Comparison of ENCODE assay signal across 17 cellular contexts in the genomic region with DNA sequence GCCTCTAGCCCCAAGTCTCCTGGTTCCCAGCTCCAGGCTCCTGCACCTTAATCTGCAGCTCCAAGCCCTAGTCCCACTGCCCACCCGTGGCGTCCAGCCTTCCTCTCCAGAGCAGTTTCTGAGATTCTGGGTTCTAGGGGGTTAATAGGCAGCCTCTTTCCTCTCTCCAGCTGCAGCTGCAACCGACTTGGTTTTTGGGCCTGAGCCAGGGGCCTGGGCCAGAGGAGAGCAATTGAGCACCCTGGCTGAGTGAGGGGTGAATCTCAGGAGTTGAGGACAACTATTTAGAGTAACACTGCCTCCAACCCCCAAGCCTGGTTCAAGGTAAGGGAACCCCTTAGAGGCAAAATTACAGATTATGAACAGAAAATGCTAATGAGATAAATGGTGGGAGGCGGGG. TPM values are rescaled to one million over a fixed set of nuclear protein-coding genes. Genes with fewer than 3 reads are reported as not detected.
DNase-seq lines count a peak whose midpoint lies in the region; ATAC-seq and TF ChIP-seq lines count a peak whose summit lies in the region.
"Had no signal": no experiment of that assay in that cellular context is flagged by ENCODE, and none has a peak within 500 bp of the region (broad histone marks: within the 10 kb centered on the region; RNA-seq: fewer than 3 reads in every experiment).

No MANE protein-coding gene starts in this region.

- H3K4me3 Mint-ChIP-seq in T-helper 17 cell (no peak overlapping the region), HFFc6 (no peak overlapping the region)
- H3K4me3 Mint-ChIP-seq: CD4-positive, alpha-beta T cell; T-helper 2 cell treated with Interferon-gamma antibody and Interleukin-4, amounts not matched to agents 5 μg/mL and 100 μg/mL, for 36 hours had no signal

- H3K36me3 Mint-ChIP-seq in T-helper 17 cell (ENCODE audit: low read depth) (peaks cover 12% of the 10 kb centered on the region), HFFc6 (ENCODE audit: low read depth) (no peaks in the 10 kb centered on the region)

- H3K4me3 ChIP-seq in left ventricle myocardium inferior, result no peak overlapping the region
- H3K4me3 ChIP-seq: MG63 had no signal

- intact Hi-C loops in Right ventricle myocardium superior (cut with DNase I) (no loop called here), left ventricle myocardium inferior (cut with micrococcal nuclease) (no loop called here)

- H3K27ac ChIP-seq in left ventricle myocardium inferior (replicated peaks), result no peak overlapping the region

- H3K4me1 ChIP-seq in left ventricle myocardium inferior, result peaks cover 26% of the 10 kb centered on the region

- peaks cover 8% of the 10 kb centered on the region for H3K4me1 Mint-ChIP-seq in T-helper 17 cell
- no peaks in the 10 kb centered on the region for H3K4me1 Mint-ChIP-seq in HFFc6 (ENCODE audit: low read depth)

- peaks cover 40% of the 10 kb centered on the region for H3K27me3 ChIP-seq in left ventricle myocardium inferior (ENCODE audit: low read depth)
- H3K27me3 ChIP-seq: MG63 had no signal

- peaks cover 65% of the 10 kb centered on the region for H3K27me3 Mint-ChIP-seq in T-helper 17 cell
- peaks cover 23% of the 10 kb centered on the region for H3K27me3 Mint-ChIP-seq in HFFc6 (ENCODE audit: insufficient read depth)

- TF ChIP-seq CTCF in left ventricle myocardium inferior (IDR thresholded peaks at IDR 0.05; ENCODE audit: borderline replicate concordance), result no peak
- TF ChIP-seq CTCF in HFFc6 (IDR thresholded peaks at IDR 0.05), result no peak

- no peaks in the 10 kb centered on the region for H3K9me3 Mint-ChIP-seq in HFFc6
- H3K9me3 Mint-ChIP-seq: CD4-positive, alpha-beta T cell; T-helper 2 cell treated with Interferon-gamma antibody and Interleukin-4, amounts not matched to agents 5 μg/mL and 100 μg/mL, for 36 hours had no signal

- DNase-seq in Right ventricle myocardium superior (no peak), left ventricle myocardium inferior (no peak), NCI-H1092 (lab: John Stamatoyannopoulos, UW) (peak; percentile 41), SHP77 (lab: John Stamatoyannopoulos, UW) (peak; percentile 54 to 78), superior temporal gyrus (ENCODE audit: extremely low spot score) (peak; percentile 8), NCI-H1436 treated with DMSO at 0.1 percent for 48 hours (lab: John Stamatoyannopoulos, UW) (no peak), T-helper 17 cell (no peak), HFFc6 (no peak)
- DNase-seq: CD4-positive, alpha-beta T cell; DND-41; MG63; NCI-H2081; NCI-H226; NCI-H526; SW 1271 had no signal

- H3K9me3 ChIP-seq in left ventricle myocardium inferior (replicated peaks) (no peaks in the 10 kb centered on the region), T-helper 17 cell (ENCODE audit: control insufficient read depth, low read length, poor library complexity, severe bottlenecking) (no peaks in the 10 kb centered on the region)
- H3K9me3 ChIP-seq: MG63 had no signal

- H3K27ac Mint-ChIP-seq in T-helper 17 cell (no peak overlapping the region), HFFc6 (no peak overlapping the region)
- H3K27ac Mint-ChIP-seq: CD4-positive, alpha-beta T cell; T-helper 2 cell treated with Interferon-gamma antibody and Interleukin-4, amounts not matched to agents 5 μg/mL and 100 μg/mL, for 36 hours had no signal

- H3K36me3 ChIP-seq in left ventricle myocardium inferior, result no peaks in the 10 kb centered on the region
- H3K36me3 ChIP-seq: MG63 had no signal

- ATAC-seq in Right ventricle myocardium superior (ENCODE audit: poor library complexity) (peak; percentile 47), T-helper 17 cell (no peak)

RNA-seq across cellular contexts. Expression of gene CHRM1, which starts 9.0 kb away (rescaled TPM):
- total RNA-seq in Right ventricle myocardium superior, result not detected
- total RNA-seq in left ventricle myocardium inferior, result not detected
- not detected for total RNA-seq in T-helper 17 cell
- total RNA-seq in HFFc6 (2021; fragmentation: NEBNext Ultra II Directional; extraction: Animal tissue kit (Norgen Biotek cat#: 25700)), result not detected
- total RNA-seq: CD4-positive, alpha-beta T cell had no signal

RNA-seq across cellular contexts. Expression of gene SLC3A2, which starts 49.5 kb away (rescaled TPM):
- 32.9 TPM for total RNA-seq in Right ventricle myocardium superior
- total RNA-seq in left ventricle myocardium inferior, result 35.0 TPM
- 100 to 1,000 TPM; 233 to 240 TPM for total RNA-seq in T-helper 17 cell
- total RNA-seq in HFFc6 (2021; fragmentation: NEBNext Ultra II Directional; extraction: Animal tissue kit (Norgen Biotek cat#: 25700)), result 100 to 1,000 TPM; 140 to 206 (median 180) TPM

RNA-seq across cellular contexts. Expression of gene SLC22A6, which starts 54.6 kb away (rescaled TPM):
- total RNA-seq in Right ventricle myocardium superior, result not detected
- total RNA-seq in left ventricle myocardium inferior, result not detected
- total RNA-seq in T-helper 17 cell, result not detected
- total RNA-seq in HFFc6 (2021; fragmentation: NEBNext Ultra II Directional; extraction: Animal tissue kit (Norgen Biotek cat#: 25700)), result not detected
- total RNA-seq: A673; CD4-positive, alpha-beta T cell had no signal

Comparison
In these comparisons a context has a peak if more than half of its experiments do, and no peak if none do; other contexts are left out.
1. DNase-seq: peak in NCI-H1092 (single experiment), SHP77 (2 of 2) and superior temporal gyrus (single experiment); none in Right ventricle myocardium superior (single experiment), left ventricle myocardium inferior (single experiment), NCI-H1436 treated with DMSO at 0.1 percent for 48 hours (single experiment), T-helper 17 cell (0 of 3) and HFFc6 (single experiment).